34 cellular contexts compared by ENCODE assay signal in genomic region chr5:126568206-126568755, GRCh38.
"Had no signal": no experiment of that assay in that cellular context is flagged by ENCODE, and none has a peak within 500 bp of the region (broad histone marks: within the 10 kb centered on the region; RNA-seq: fewer than 3 reads in every experiment).

No MANE protein-coding gene starts in this region.

- H3K4me3 ChIP-seq: adrenal gland, body of pancreas, breast epithelium, MG63, Peyer's patch, SJSA1 had no signal

- H3K9me3 ChIP-seq: adrenal gland, body of pancreas, breast epithelium, MG63, Peyer's patch, SK-N-SH had no signal

- H3K36me3 ChIP-seq: breast epithelium had no signal

- H3K9me2 ChIP-seq: SK-N-SH had no signal

- H3K27me3 ChIP-seq: adrenal gland, body of pancreas, breast epithelium, MG63, Peyer's patch, SJSA1 had no signal

- DNase-seq: activated B cell treated with CpG ODN at 0.5 μM for 24 hours; activated CD4-positive, alpha-beta memory T cell treated with anti-CD3 and anti-CD28 coated beads for 36 hours; activated CD4-positive, alpha-beta T cell treated with anti-CD3 and anti-CD28 coated beads for 4 hours; activated CD4-positive, alpha-beta T cell treated with anti-CD3 and anti-CD28 coated beads, Interleukin-2, amount 50 U/mL, for 1 hour; activated CD4-positive, CD25-positive, alpha-beta regulatory T cell treated with anti-CD3 and anti-CD28 coated beads, Interleukin-2, amount 50 U/mL, for 72 hours; activated gamma-delta T cell; activated naive CD4-positive, alpha-beta T cell treated with Interleukin-2 at 50 U/mL for 16 hours; activated naive CD8-positive, alpha-beta T cell treated with anti-CD3 and anti-CD28 coated beads, Interleukin-2, amount 10 ng/mL, durations not matched to agents 7 days and 5 days; activated T-cell treated with anti-CD3 and anti-CD28 coated beads, Interleukin-2, amount 50 U/mL, for 1 hour; activated T-cell treated with anti-CD3 and anti-CD28 coated beads, Interleukin-2, amount 50 U/mL, for 72 hours; adrenal gland; body of pancreas; Kasumi-1; KG1; MG63; NCI-H1048; NCI-H1105 treated with DMSO at 0.1 percent for 48 hours; NCI-H1436; NCI-H1694; NCI-H1930; NCI-H2081 treated with DMSO at 0.1 percent for 48 hours; NCI-H2171; NCI-H446; NCI-H510A treated with DMSO at 0.1 percent for 48 hours; NCI-H526 treated with DMSO at 0.1 percent for 48 hours; NCI-H774; PC-3; Peyer's patch; RPMI8226; SHP77 treated with DMSO at 0.1 percent for 48 hours; SK-N-SH had no signal

- H3K27ac ChIP-seq: adrenal gland, body of pancreas, breast epithelium, Peyer's patch, SJSA1 had no signal

- ATAC-seq: activated T-cell treated with anti-CD3 and anti-CD28 coated beads, Interleukin-2, amount 50 U/mL, for 72 hours; activated T-helper 17 cell treated with anti-CD3 and anti-CD28 coated beads, Interleukin-2, amount 50 U/mL, for 72 hours; body of pancreas; PC-3 had no signal

- H3K4me2 ChIP-seq: SK-N-SH had no signal

- H3K4me1 ChIP-seq: adrenal gland, body of pancreas, breast epithelium, Peyer's patch, SJSA1 had no signal
